Comparison of ENCODE assay signal across 16 cellular contexts in the genomic region with DNA sequence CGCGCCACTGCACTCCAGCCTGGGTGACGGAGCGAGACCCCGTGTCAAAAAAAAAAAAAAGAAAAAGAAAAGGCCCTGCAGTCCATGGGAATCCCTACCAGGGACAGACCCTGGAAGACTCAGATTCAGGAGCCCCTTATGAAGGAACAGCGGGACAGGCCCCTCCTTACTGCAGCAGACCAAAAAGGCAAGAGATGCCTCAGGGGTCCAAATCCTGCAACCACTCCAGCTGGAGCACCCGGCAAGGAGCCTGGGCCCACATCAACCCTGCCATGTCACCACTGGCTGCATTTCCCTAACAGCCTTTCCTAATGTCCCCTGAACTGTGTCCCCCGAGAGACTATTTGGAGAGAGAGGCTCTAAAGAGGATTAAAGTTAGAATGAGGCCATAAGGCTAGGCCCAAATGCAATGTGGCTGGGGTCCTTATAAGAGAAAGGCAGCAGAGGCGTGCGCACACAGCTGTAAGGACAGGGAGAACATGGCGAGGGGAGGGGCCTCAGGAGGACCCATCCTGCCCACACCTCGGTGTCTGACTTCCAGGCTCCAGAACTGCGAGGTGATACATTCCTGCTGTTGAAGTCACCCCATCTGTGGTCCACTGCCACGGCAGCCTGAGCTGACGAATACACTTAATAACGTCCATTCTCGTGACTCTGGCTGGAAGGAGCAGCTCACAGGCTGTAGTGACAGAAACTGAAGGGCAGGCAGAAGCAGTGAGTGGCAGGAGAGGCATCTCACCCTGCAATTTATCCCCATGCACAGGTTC.
DNase-seq lines count a peak whose midpoint lies in the region; ATAC-seq, FAIRE-seq and TF ChIP-seq lines count a peak whose summit lies in the region.
"Had no signal": no experiment of that assay in that cellular context is flagged by ENCODE, and none has a peak within 500 bp of the region (broad histone marks: within the 10 kb centered on the region; RNA-seq: fewer than 3 reads in every experiment).

No MANE protein-coding gene starts in this region.

- DNase-seq in activated CD8-positive, alpha-beta T cell treated with anti-CD3 and anti-CD28 coated beads for 36 hours: no peak
- no peak for DNase-seq in activated CD8-positive, alpha-beta T cell treated with anti-CD3 and anti-CD28 coated beads, Interleukin-2, amount 10 ng/mL, durations not matched to agents 7 days and 5 days
- DNase-seq in RCC 7860 (ENCODE audit: low spot score) (peak; percentile 80), left ventricle myocardium inferior (no peak), stromal cell of bone marrow (ENCODE audit: low read depth) (peak; percentile 57), globus pallidus (ENCODE audit: low spot score) (no peak), Kasumi-1 (lab: John Stamatoyannopoulos, UW) (no peak), DMS53 treated with DMSO at 0.1 percent for 48 hours (lab: John Stamatoyannopoulos, UW; ENCODE audit: unreplicated experiment) (no peak)
- DNase-seq: activated CD4-positive, alpha-beta T cell treated with anti-CD3 and anti-CD28 coated beads for 48 hours; activated naive CD4-positive, alpha-beta T cell treated with anti-CD3 and anti-CD28 coated beads for 36 hours; colonic mucosa; GDM1; NCI-H1105 treated with DMSO at 0.1 percent for 48 hours; NCI-H774 had no signal

- peak overlapping the region; percentile 30 for H3K27ac ChIP-seq in left ventricle myocardium inferior (replicated peaks)
- H3K27ac ChIP-seq: colonic mucosa, prostate gland had no signal

- no peaks in the 10 kb centered on the region for H3K27me3 Mint-ChIP-seq in activated CD8-positive, alpha-beta T cell treated with anti-CD3 and anti-CD28 coated beads for 36 hours
- no peaks in the 10 kb centered on the region for H3K27me3 Mint-ChIP-seq in activated CD8-positive, alpha-beta T cell treated with anti-CD3 and anti-CD28 coated beads, Interleukin-2, amount 10 ng/mL, durations not matched to agents 7 days and 5 days (ENCODE audit: low read depth)

- peaks cover 41% of the 10 kb centered on the region for H3K4me1 Mint-ChIP-seq in activated CD8-positive, alpha-beta T cell treated with anti-CD3 and anti-CD28 coated beads for 36 hours (ENCODE audit: low read depth)
- peaks cover 32% of the 10 kb centered on the region for H3K4me1 Mint-ChIP-seq in activated CD8-positive, alpha-beta T cell treated with anti-CD3 and anti-CD28 coated beads, Interleukin-2, amount 10 ng/mL, durations not matched to agents 7 days and 5 days (ENCODE audit: low read depth)

- intact Hi-C loops in activated CD8-positive, alpha-beta T cell treated with anti-CD3 and anti-CD28 coated beads for 36 hours (cut with micrococcal nuclease): loop anchor here (5.0 kb wide), 2 partner anchors 48 to 147 kb away; no protein-coding TSS in a partner anchor
- intact Hi-C loops in left ventricle myocardium inferior (cut with micrococcal nuclease): no loop called here

- no peak for TF ChIP-seq CTCF in activated CD8-positive, alpha-beta T cell treated with anti-CD3 and anti-CD28 coated beads for 36 hours (IDR thresholded peaks at IDR 0.05)
- no peak for TF ChIP-seq CTCF in left ventricle myocardium inferior (IDR thresholded peaks at IDR 0.05; ENCODE audit: borderline replicate concordance)

- no peaks in the 10 kb centered on the region for H3K9me3 Mint-ChIP-seq in activated CD8-positive, alpha-beta T cell treated with anti-CD3 and anti-CD28 coated beads for 36 hours
- H3K9me3 Mint-ChIP-seq in activated CD8-positive, alpha-beta T cell treated with anti-CD3 and anti-CD28 coated beads, Interleukin-2, amount 10 ng/mL, durations not matched to agents 7 days and 5 days (ENCODE audit: insufficient read depth): no peaks in the 10 kb centered on the region
- H3K9me3 Mint-ChIP-seq: activated naive CD4-positive, alpha-beta T cell treated with anti-CD3 and anti-CD28 coated beads for 36 hours had no signal

- H3K9me3 ChIP-seq in left ventricle myocardium inferior (replicated peaks): no peaks in the 10 kb centered on the region
- H3K9me3 ChIP-seq: A549, colonic mucosa, prostate gland had no signal

- POLR2A ChIA-PET in activated CD8-positive, alpha-beta T cell treated with anti-CD3 and anti-CD28 coated beads for 36 hours (lab: Charles Lee): interaction anchor here (0.6 kb wide), 1 partner anchor 486 kb away, joined by 3 read pairs; no protein-coding TSS in a partner anchor
- POLR2A ChIA-PET in activated CD8-positive, alpha-beta T cell treated with anti-CD3 and anti-CD28 coated beads, Interleukin-2, amount 10 ng/mL, durations not matched to agents 7 days and 5 days (lab: Charles Lee): no interaction called here

- no peak overlapping the region for H3K4me3 ChIP-seq in left ventricle myocardium inferior
- H3K4me3 ChIP-seq: A549, colonic mucosa, prostate gland had no signal

- no peaks in the 10 kb centered on the region for H3K36me3 Mint-ChIP-seq in activated CD8-positive, alpha-beta T cell treated with anti-CD3 and anti-CD28 coated beads for 36 hours (ENCODE audit: low read depth)
- H3K36me3 Mint-ChIP-seq in activated CD8-positive, alpha-beta T cell treated with anti-CD3 and anti-CD28 coated beads, Interleukin-2, amount 10 ng/mL, durations not matched to agents 7 days and 5 days (ENCODE audit: low read depth): peaks cover 9% of the 10 kb centered on the region

- peak overlapping the region; percentile 16 for H3K27ac Mint-ChIP-seq in activated CD8-positive, alpha-beta T cell treated with anti-CD3 and anti-CD28 coated beads for 36 hours
- H3K27ac Mint-ChIP-seq in activated CD8-positive, alpha-beta T cell treated with anti-CD3 and anti-CD28 coated beads, Interleukin-2, amount 10 ng/mL, durations not matched to agents 7 days and 5 days: no peak overlapping the region
- H3K27ac Mint-ChIP-seq: activated naive CD4-positive, alpha-beta T cell treated with anti-CD3 and anti-CD28 coated beads for 36 hours had no signal

- no peak overlapping the region for H3K4me3 Mint-ChIP-seq in activated CD8-positive, alpha-beta T cell treated with anti-CD3 and anti-CD28 coated beads for 36 hours
- H3K4me3 Mint-ChIP-seq in activated CD8-positive, alpha-beta T cell treated with anti-CD3 and anti-CD28 coated beads, Interleukin-2, amount 10 ng/mL, durations not matched to agents 7 days and 5 days: no peak overlapping the region
- H3K4me3 Mint-ChIP-seq: activated naive CD4-positive, alpha-beta T cell treated with anti-CD3 and anti-CD28 coated beads for 36 hours had no signal

- FAIRE-seq in RCC 7860 (lab: Jason Lieb, UNC): no peak
- FAIRE-seq: A549 had no signal

- CTCF ChIA-PET in activated CD8-positive, alpha-beta T cell treated with anti-CD3 and anti-CD28 coated beads for 36 hours (lab: Charles Lee): interaction anchor here (1.2 to 2.4 kb wide), 3 partner anchors 75 to 149 kb away, joined by 5 to 15 read pairs (median 5); no protein-coding TSS in a partner anchor
- CTCF ChIA-PET in activated CD8-positive, alpha-beta T cell treated with anti-CD3 and anti-CD28 coated beads, Interleukin-2, amount 10 ng/mL, durations not matched to agents 7 days and 5 days (lab: Charles Lee): interaction anchor here (4.3 kb wide), 1 partner anchor 148 kb away, joined by 30 read pairs; no protein-coding TSS in a partner anchor

- H3K4me1 ChIP-seq in left ventricle myocardium inferior: peaks cover 23% of the 10 kb centered on the region
- H3K4me1 ChIP-seq: colonic mucosa had no signal

- H3K36me3 ChIP-seq in left ventricle myocardium inferior: no peaks in the 10 kb centered on the region
- H3K36me3 ChIP-seq: colonic mucosa, prostate gland had no signal

- no peak for ATAC-seq in activated CD8-positive, alpha-beta T cell treated with anti-CD3 and anti-CD28 coated beads for 36 hours
- ATAC-seq in activated CD8-positive, alpha-beta T cell treated with anti-CD3 and anti-CD28 coated beads, Interleukin-2, amount 10 ng/mL, durations not matched to agents 7 days and 5 days: no peak

- peaks cover 9% of the 10 kb centered on the region for H3K27me3 ChIP-seq in left ventricle myocardium inferior (ENCODE audit: low read depth)
- H3K27me3 ChIP-seq: colonic mucosa had no signal

Comparison
In these comparisons a context has a peak if more than half of its experiments do, and no peak if none do; other contexts are left out.
1. DNase-seq: peak in RCC 7860 (single experiment) and stromal cell of bone marrow (single experiment); none in activated CD8-positive, alpha-beta T cell treated with anti-CD3 and anti-CD28 coated beads for 36 hours (single experiment), activated CD8-positive, alpha-beta T cell treated with anti-CD3 and anti-CD28 coated beads, Interleukin-2, amount 10 ng/mL, durations not matched to agents 7 days and 5 days (single experiment), left ventricle myocardium inferior (single experiment), globus pallidus (single experiment), Kasumi-1 (0 of 2) and DMS53 treated with DMSO at 0.1 percent for 48 hours (single experiment).